In genomic region chr14:35879654-35880249, GRCh38 we compare ENCODE assay signal across 8 cellular contexts. TPM values are rescaled to one million over a fixed set of nuclear protein-coding genes. Genes with fewer than 3 reads are reported as not detected.
A peak's percentile ranks its signal among the peaks of the same experiment; 100 is the strongest.
DNase-seq lines count a peak whose midpoint lies in the region; ATAC-seq and TF ChIP-seq lines count a peak whose summit lies in the region.

No MANE protein-coding gene starts in this region.

- no peaks in the 10 kb centered on the region for H3K9me3 ChIP-seq in HCT116 (ENCODE audit: control insufficient read depth in 1 of 2, insufficient read depth in 1 of 2, low read depth in 1 of 2, low read length in 2 of 2)
- H3K9me3 ChIP-seq in right cardiac atrium (ENCODE audit: control insufficient read depth, low read length): no peaks in the 10 kb centered on the region

- H3K4me1 Mint-ChIP-seq in Calu3 (ENCODE audit: low read depth, unreplicated experiment): peaks cover 39% of the 10 kb centered on the region

- H3K27ac ChIP-seq in HCT116 (ENCODE audit: low read depth, low read length) (no peak overlapping the region), right cardiac atrium (ENCODE audit: low read length) (no peak overlapping the region)

- POLR2A ChIA-PET in HCT116 (lab: Charles Lee): no interaction called here

- TF ChIP-seq POLR2A in HCT116 (IDR thresholded peaks at IDR 0.05; ENCODE audit: borderline replicate concordance, extremely low read depth, insufficient read depth, insufficient read length): no peak

- H3K27ac Mint-ChIP-seq in Calu3 (ENCODE audit: unreplicated experiment): no peak overlapping the region

- H3K36me3 ChIP-seq in HCT116 (ENCODE audit: control insufficient read depth in 1 of 2, insufficient read depth in 2 of 2, low read length in 2 of 2): no peaks in the 10 kb centered on the region

- 71% methylated on average over 1 of the region's 1 CpG for WGBS in right cardiac atrium

- no peaks in the 10 kb centered on the region for H3K27me3 Mint-ChIP-seq in Calu3 (ENCODE audit: unreplicated experiment)

- no peaks in the 10 kb centered on the region for H4K20me1 ChIP-seq in HCT116 (ENCODE audit: insufficient read depth)

- RAD21 ChIA-PET in HCT116 (lab: Charles Lee; ENCODE audit: low non-redundant PET in 1 of 2, low total read pairs in 2 of 2, uncharacterized antibody in 2 of 2, unreplicated experiment in 2 of 2): no interaction called here

- no peaks in the 10 kb centered on the region for H3K79me2 ChIP-seq in HCT116 (ENCODE audit: insufficient read depth, low read length)

- H3K9ac ChIP-seq in HCT116 (ENCODE audit: low read length): no peak overlapping the region

- no peak overlapping the region for H3K4me3 Mint-ChIP-seq in Calu3 (ENCODE audit: low read depth, unreplicated experiment)

- H3K27me3 ChIP-seq in HCT116 (ENCODE audit: insufficient read depth, low read length) (no peaks in the 10 kb centered on the region), right cardiac atrium (ENCODE audit: control insufficient read depth, insufficient read depth) (no peaks in the 10 kb centered on the region)

- BruUV-seq in Calu3 (replicated peaks; lab: Mats Ljungman, UMichigan) (no TSS peak), HCT116 (replicated peaks; lab: Mats Ljungman, UMichigan) (no TSS peak)

- peak; percentile 61 for TF ChIP-seq RAD21 in HCT116 (IDR thresholded peaks at IDR 0.05; ENCODE audit: low read depth)

- H3K4me2 ChIP-seq in HCT116 (ENCODE audit: low read length): no peak overlapping the region

- CTCF ChIA-PET in Calu3 (lab: Charles Lee) (interaction anchor here (0.7 to 1.7 kb wide), 5 partner anchors 178 to 674 kb away, joined by 3 to 30 read pairs (median 3); no protein-coding TSS in a partner anchor), HCT116 (lab: Charles Lee) (interaction anchor here (0.7 to 5.5 kb wide), 5 partner anchors 11 to 1271 kb away, joined by 3 to 62 read pairs (median 3); no protein-coding TSS in a partner anchor)

- no peaks in the 10 kb centered on the region for H3K9me3 Mint-ChIP-seq in Calu3 (ENCODE audit: low read depth, unreplicated experiment)

- intact Hi-C loops in Calu3 (cut with micrococcal nuclease; ENCODE audit: unreplicated experiment): loop anchor here (1.0 to 5.0 kb wide), 6 partner anchors 79 to 728 kb away; no protein-coding TSS in a partner anchor
- intact Hi-C loops in HCT116 (cut with micrococcal nuclease): loop anchor here (2.0 to 10.0 kb wide), 3 partner anchors 189 to 1275 kb away; no protein-coding TSS in a partner anchor
- intact Hi-C loops in right cardiac atrium (cut with DNase I): loop anchor here in 1 of 4 donors (10.0 kb wide), 1 partner anchor 495 kb away; no protein-coding TSS in a partner anchor

- H3K4me3 ChIP-seq in HCT116 (replicated peaks in 1 of 2; ENCODE audit: low read depth in 1 of 2, low read length in 2 of 2): no peak overlapping the region
- no peak overlapping the region for H3K4me3 ChIP-seq in right cardiac atrium (ENCODE audit: low read length)

- H3K36me3 Mint-ChIP-seq in Calu3 (ENCODE audit: insufficient read depth, unreplicated experiment): no peaks in the 10 kb centered on the region

- DNase-seq in Calu3 (no peak), HCT116 (ENCODE audit: low read depth, low spot score) (peak; percentile 18), RPMI7951 (ENCODE audit: low read depth) (peak; percentile 11), iPS-NIHi11 (ENCODE audit: low spot score) (peak; percentile 13), HUDEP-2 (lab: John Stamatoyannopoulos, UW; ENCODE audit: unreplicated experiment in 76 of 76) (no peak), right cardiac atrium (no peak), NOMO-1 treated with dmso at 0.1 percent for 144 hours (lab: John Stamatoyannopoulos, UW; ENCODE audit: unreplicated experiment) (no peak)

- ATAC-seq in HCT116 (peak; percentile 50; the same call in 1 of the 2 replicates), HG02970 (IDR thresholded peaks at IDR 0.05; ENCODE audit: low FRiP score, unreplicated experiment) (no peak), right cardiac atrium (no peak)

- H2AFZ ChIP-seq in HCT116 (ENCODE audit: low read depth, low read length, poor library complexity, severe bottlenecking): no peak overlapping the region

- TF ChIP-seq CTCF in Calu3 (IDR thresholded peaks at IDR 0.05; ENCODE audit: unreplicated experiment) (peak; percentile 45), HCT116 (IDR thresholded peaks at IDR 0.05 in 2 of 3, conservative IDR thresholded peaks at IDR 0.05 in 1 of 3; ENCODE audit: borderline replicate concordance in 1 of 3, insufficient read depth in 1 of 3, low read depth in 2 of 3, low read length in 2 of 3) (peak; percentile 37 to 64 (median 50); a peak in 5 of 6 replicates)

- peaks cover 13 to 14% of the 10 kb centered on the region in 2 experiments for H3K4me1 ChIP-seq in HCT116 (ENCODE audit: control insufficient read depth in 1 of 2, insufficient read depth in 2 of 2, low read length in 2 of 2)
- no peaks in the 10 kb centered on the region for H3K4me1 ChIP-seq in right cardiac atrium (ENCODE audit: control insufficient read depth, insufficient read depth, low read length)

- no peaks in the 10 kb centered on the region for H3K9me2 ChIP-seq in HCT116 (ENCODE audit: insufficient read depth)

TF ChIP-seq in HCT116, 20 proteins besides CTCF, POLR2A, EP300 and RAD21:
- TF ChIP-seq REST (IDR thresholded peaks at IDR 0.05; ENCODE audit: low read depth): no peak
- no peak for TF ChIP-seq SP1 (IDR thresholded peaks at IDR 0.05; ENCODE audit: low read depth)
- TF ChIP-seq EGR1 (IDR thresholded peaks at IDR 0.05; ENCODE audit: low read depth): no peak
- no peak for TF ChIP-seq POLR2AphosphoS5 (IDR thresholded peaks at IDR 0.05; ENCODE audit: low read depth, low read length)
- TF ChIP-seq ZFX (IDR thresholded peaks at IDR 0.05): no peak
- TF ChIP-seq MAX (IDR thresholded peaks at IDR 0.05): no peak
- no peak for TF ChIP-seq ATF3 (IDR thresholded peaks at IDR 0.05)
- TF ChIP-seq SIN3A (IDR thresholded peaks at IDR 0.05; ENCODE audit: low read depth): no peak
- no peak for TF ChIP-seq CEBPB (IDR thresholded peaks at IDR 0.05; ENCODE audit: low read depth)
- TF ChIP-seq EZH2phosphoT487 (IDR thresholded peaks at IDR 0.05; ENCODE audit: borderline replicate concordance): no peak
- no peak for TF ChIP-seq YY1 (IDR thresholded peaks at IDR 0.05; ENCODE audit: extremely low read depth, insufficient replicate concordance, low read depth, low read length)
- no peak for TF ChIP-seq EZH2 (IDR thresholded peaks at IDR 0.05)
- no peak for TF ChIP-seq FOSL1 (IDR thresholded peaks at IDR 0.05; ENCODE audit: low read depth)

RNA-seq across cellular contexts. Expression of gene BRMS1L, which starts 53.6 kb away (rescaled TPM):
- 10.5 and 10.6 TPM in 2 replicates for total RNA-seq in Calu3 (2022)
- 6.2 TPM for total RNA-seq in HCT116 (2021; ENCODE audit: unreplicated experiment)
- polyA plus RNA-seq in HCT116 (2012): 1.8 and 2.7 TPM in 2 replicates
- 3.5 and 5.3 TPM in 2 replicates for total RNA-seq in RPMI7951 (2014; rRNA removed; shearing (Covaris generic))
- total RNA-seq in right cardiac atrium: 10 to 100 TPM; 14.2 to 15.8 (median 14.8) TPM
- 9.3 TPM for polyA plus RNA-seq in right cardiac atrium

Comparison
In these comparisons a context has a peak if more than half of its experiments do, and no peak if none do; other contexts are left out.
1. DNase-seq: peak in HCT116 (single experiment), RPMI7951 (single experiment) and iPS-NIHi11 (single experiment); none in Calu3 (single experiment), HUDEP-2 (0 of 76), right cardiac atrium (0 of 3) and NOMO-1 treated with dmso at 0.1 percent for 144 hours (single experiment).